22 cellular contexts compared by ENCODE assay signal in genomic region chr2:240687741-240688562, GRCh38. TPM values are rescaled to one million over a fixed set of nuclear protein-coding genes. Genes with fewer than 3 reads are reported as not detected.
"Had no signal": no experiment of that assay in that cellular context is flagged by ENCODE, and none has a peak within 500 bp of the region (broad histone marks: within the 10 kb centered on the region; RNA-seq: fewer than 3 reads in every experiment).

No MANE protein-coding gene starts in this region.

- H3K4me1 ChIP-seq: neural progenitor cell, prostate gland, right lobe of liver, tibial nerve had no signal

- H3K9me3 Mint-ChIP-seq: activated B cell treated with CpG ODN at 0.5 μM for 24 hours; activated T-cell treated with anti-CD3 and anti-CD28 coated beads, Interleukin-2, amount 50 U/mL, for 72 hours; effector memory CD8-positive, alpha-beta T cell; neural progenitor cell; stimulated activated memory B cell treated with anti-CD40 and anti-IgM and Interleukin-4, amounts not matched to agents 10 μg/mL and 1 μg/mL and 100 μg/mL, for 72 hours had no signal

- ATAC-seq: activated CD8-positive, alpha-beta memory T cell treated with anti-CD3 and anti-CD28 coated beads, Interleukin-2, amount 10 ng/mL, durations not matched to agents 7 days and 5 days; activated T-cell treated with anti-CD3 and anti-CD28 coated beads, Interleukin-2, amount 50 U/mL, for 72 hours; effector memory CD8-positive, alpha-beta T cell; right lobe of liver; stimulated activated memory B cell treated with anti-CD40 and anti-IgM and Interleukin-4, amounts not matched to agents 10 μg/mL and 1 μg/mL and 100 μg/mL, for 72 hours had no signal

- H3K27me3 Mint-ChIP-seq: activated CD8-positive, alpha-beta memory T cell treated with anti-CD3 and anti-CD28 coated beads, Interleukin-2, amount 10 ng/mL, durations not matched to agents 7 days and 5 days; effector memory CD8-positive, alpha-beta T cell had no signal

- DNase-seq: activated B cell treated with CpG ODN at 0.5 μM for 24 hours; activated CD4-positive, alpha-beta T cell treated with anti-CD3 and anti-CD28 coated beads, Interleukin-2, amount 50 U/mL, for 1 hour; activated CD8-positive, alpha-beta memory T cell treated with anti-CD3 and anti-CD28 coated beads, Interleukin-2, amount 10 ng/mL, durations not matched to agents 7 days and 5 days; activated T-cell treated with anti-CD3 and anti-CD28 coated beads, Interleukin-2, amount 50 U/mL, for 72 hours; cortex of kidney; effector memory CD8-positive, alpha-beta T cell; kidney glomerular epithelial cell; stimulated activated CD4-positive, alpha-beta T cell treated with anti-CD3 and anti-CD28 coated beads, Interleukin-1b, Interleukin-23, amount 100 ng/mL, for 48 hours; T-helper 1 cell had no signal

- H3K36me3 ChIP-seq: cardiac muscle cell, neural progenitor cell, prostate gland, right lobe of liver, spleen, tibial nerve had no signal

- H3K27ac ChIP-seq: cardiac muscle cell, hepatocyte, neural progenitor cell, prostate gland, right lobe of liver, spleen, tibial nerve had no signal

- H3K9me3 ChIP-seq: prostate gland, right lobe of liver, SK-N-SH, spleen, tibial nerve had no signal

- H3K4me1 Mint-ChIP-seq: neural progenitor cell had no signal

- H3K36me3 Mint-ChIP-seq: activated CD8-positive, alpha-beta memory T cell treated with anti-CD3 and anti-CD28 coated beads, Interleukin-2, amount 10 ng/mL, durations not matched to agents 7 days and 5 days; neural progenitor cell; stimulated activated memory B cell treated with anti-CD40 and anti-IgM and Interleukin-4, amounts not matched to agents 10 μg/mL and 1 μg/mL and 100 μg/mL, for 72 hours had no signal

- H3K4me3 ChIP-seq: cardiac muscle cell, hepatocyte, neural progenitor cell, prostate gland, right lobe of liver, spleen, tibial nerve had no signal

- H3K27me3 ChIP-seq: hepatocyte, neural progenitor cell, right lobe of liver, spleen had no signal

- H3K27ac Mint-ChIP-seq: activated B cell treated with CpG ODN at 0.5 μM for 24 hours; activated CD8-positive, alpha-beta memory T cell treated with anti-CD3 and anti-CD28 coated beads, Interleukin-2, amount 10 ng/mL, durations not matched to agents 7 days and 5 days; activated T-cell treated with anti-CD3 and anti-CD28 coated beads, Interleukin-2, amount 50 U/mL, for 72 hours; neural progenitor cell; stimulated activated memory B cell treated with anti-CD40 and anti-IgM and Interleukin-4, amounts not matched to agents 10 μg/mL and 1 μg/mL and 100 μg/mL, for 72 hours had no signal

- H3K4me3 Mint-ChIP-seq: activated B cell treated with CpG ODN at 0.5 μM for 24 hours; activated CD8-positive, alpha-beta memory T cell treated with anti-CD3 and anti-CD28 coated beads, Interleukin-2, amount 10 ng/mL, durations not matched to agents 7 days and 5 days; activated T-cell treated with anti-CD3 and anti-CD28 coated beads, Interleukin-2, amount 50 U/mL, for 72 hours; effector memory CD8-positive, alpha-beta T cell; neural progenitor cell; stimulated activated memory B cell treated with anti-CD40 and anti-IgM and Interleukin-4, amounts not matched to agents 10 μg/mL and 1 μg/mL and 100 μg/mL, for 72 hours had no signal

RNA-seq across cellular contexts. Expression of gene AQP12A, which starts 3.7 kb away (rescaled TPM):
- total RNA-seq: activated B cell treated with CpG ODN at 0.5 μM for 24 hours; activated CD8-positive, alpha-beta memory T cell treated with anti-CD3 and anti-CD28 coated beads, Interleukin-2, amount 10 ng/mL, durations not matched to agents 7 days and 5 days; activated T-cell treated with anti-CD3 and anti-CD28 coated beads, Interleukin-2, amount 50 U/mL, for 72 hours; astrocyte; cardiac muscle cell; epithelial cell of proximal tubule; hepatocyte; lower leg skin; prostate gland; right lobe of liver; subcutaneous adipose tissue had no signal
- polyA plus RNA-seq: cardiac muscle cell, hepatocyte, SK-N-SH had no signal

RNA-seq across cellular contexts. Expression of gene AQP12B, which starts 5.3 kb away (rescaled TPM):
- total RNA-seq: activated B cell treated with CpG ODN at 0.5 μM for 24 hours; activated CD8-positive, alpha-beta memory T cell treated with anti-CD3 and anti-CD28 coated beads, Interleukin-2, amount 10 ng/mL, durations not matched to agents 7 days and 5 days; activated T-cell treated with anti-CD3 and anti-CD28 coated beads, Interleukin-2, amount 50 U/mL, for 72 hours; astrocyte; cardiac muscle cell; epithelial cell of proximal tubule; hepatocyte; lower leg skin; prostate gland; right lobe of liver; subcutaneous adipose tissue had no signal
- polyA plus RNA-seq: cardiac muscle cell, SK-N-SH had no signal
